Comparison of ENCODE assay signal across 1 cellular context in genomic region chr6:139877828-139878405, GRCh38.
TF ChIP-seq lines count a peak whose summit lies in the region.

No MANE protein-coding gene starts in this region.

TF ChIP-seq in H1, 55 proteins besides CTCF, POLR2A, EP300 and RAD21:
- no peak for TF ChIP-seq KDM4A (IDR thresholded peaks at IDR 0.05; ENCODE audit: low read depth, low read length, severe bottlenecking)
- TF ChIP-seq SIRT6 (IDR thresholded peaks at IDR 0.05; ENCODE audit: low read length), result no peak
